ENCODE assay signal across 7 cellular contexts in genomic region chr21:44920694-44921604, GRCh38. TPM values are rescaled to one million over a fixed set of nuclear protein-coding genes. Genes with fewer than 3 reads are reported as not detected.
DNase-seq lines count a peak whose midpoint lies in the region; ATAC-seq and TF ChIP-seq lines count a peak whose summit lies in the region.

Gene ITGB2, minus strand, starts transcription at chr21:44920899. Its CDS starts 10,117 bp downstream, at chr21:44910782.

- no peak within 1 kb of the TSS for H3K27ac ChIP-seq in thyroid gland

- H3K4me3 ChIP-seq in mononuclear cell (ENCODE audit: low read length): peak within 1 kb of the TSS; percentile 80
- H3K4me3 ChIP-seq in thyroid gland (replicated peaks in 1 of 3): no peak within 1 kb of the TSS

- intact Hi-C loops in thyroid gland (cut with DNase I): no loop called here

- no peak for TF ChIP-seq CTCF in thyroid gland (IDR thresholded peaks at IDR 0.05)

- H3K9me3 ChIP-seq in mononuclear cell (ENCODE audit: low read depth, low read length) (no peaks in the 10 kb centered on the region), thyroid gland (no peaks in the 10 kb centered on the region)

- DNase-seq in NOMO-1 (lab: John Stamatoyannopoulos, UW; ENCODE audit: unreplicated experiment in 2 of 2) (peak; percentile 74 to 94), thyroid gland (peak in 1 of 2 donors; percentile 10), NCI-H187 treated with DMSO at 0.1 percent for 48 hours (lab: John Stamatoyannopoulos, UW) (no peak)
- DNase-seq in activated naive CD4-positive, alpha-beta T cell treated with anti-CD3 and anti-CD28 coated beads, Interleukin-2, amount 50 U/mL, for 16 hours: peak; percentile 61

- H3K27me3 ChIP-seq in mononuclear cell (ENCODE audit: insufficient read depth, low read length) (no peaks in the 10 kb centered on the region), thyroid gland (no peaks in the 10 kb centered on the region)

- H3K36me3 ChIP-seq in thyroid gland: no peaks in the 10 kb centered on the region

- no peak for TF ChIP-seq POLR2A in thyroid gland (IDR thresholded peaks at IDR 0.05)

- peaks cover 86% of the 10 kb centered on the region for H3K4me1 ChIP-seq in mononuclear cell (ENCODE audit: insufficient read depth, low read length)
- peaks cover 0 to 4% of the 10 kb centered on the region in 2 donors for H3K4me1 ChIP-seq in thyroid gland

- ATAC-seq in GM21367 (IDR thresholded peaks at IDR 0.05; ENCODE audit: unreplicated experiment) (peak; percentile 47), GM18517 (IDR thresholded peaks at IDR 0.05; ENCODE audit: unreplicated experiment) (no peak)

- WGBS in thyroid gland, 2 donors: 65 to 84% methylated on average over 16 to 28 of the region's 29 CpGs

RNA-seq across cellular contexts. Expression of gene ITGB2, which starts in this region (rescaled TPM):
- total RNA-seq in mononuclear cell (761 TPM), thyroid gland (10 to 100 TPM; 18.4 to 79.4 (median 27.5) TPM)
